Comparison of ENCODE assay signal across 12 cellular contexts in genomic region chr20:18465536-18466200, GRCh38. TPM values are rescaled to one million over a fixed set of nuclear protein-coding genes. Genes with fewer than 3 reads are reported as not detected.
A peak's percentile ranks its signal among the peaks of the same experiment; 100 is the strongest.
DNase-seq lines count a peak whose midpoint lies in the region; ATAC-seq and TF ChIP-seq lines count a peak whose summit lies in the region.
"Had no signal": no experiment of that assay in that cellular context is flagged by ENCODE, and none has a peak within 500 bp of the region (broad histone marks: within the 10 kb centered on the region; RNA-seq: fewer than 3 reads in every experiment).

No MANE protein-coding gene starts in this region.

- H3K9ac ChIP-seq in OCI-LY3 (ENCODE audit: low read length) (no peak overlapping the region), endocrine pancreas (ENCODE audit: control insufficient read depth, insufficient read depth, low read length) (no peak overlapping the region)

- TF ChIP-seq CTCF in OCI-LY3 (IDR thresholded peaks at IDR 0.05; ENCODE audit: low read depth, low read length), result no peak
- no peak for TF ChIP-seq CTCF in omental fat pad (IDR thresholded peaks at IDR 0.05)

- no peak for ATAC-seq in HG02678 (IDR thresholded peaks at IDR 0.05; ENCODE audit: unreplicated experiment)
- ATAC-seq in omental fat pad (ENCODE audit: low FRiP score), result no peak
- no peak for ATAC-seq in GM18873 (IDR thresholded peaks at IDR 0.05; ENCODE audit: low FRiP score, unreplicated experiment)

- H4K20me1 ChIP-seq in OCI-LY3 (ENCODE audit: insufficient read depth, low read length), result no peaks in the 10 kb centered on the region

- H3K36me3 ChIP-seq in OCI-LY3 (replicated peaks; ENCODE audit: low read depth, low read length) (no peaks in the 10 kb centered on the region), endocrine pancreas (ENCODE audit: control insufficient read depth, insufficient read depth, low read length) (no peaks in the 10 kb centered on the region)

- no peaks in the 10 kb centered on the region for H3K9me3 ChIP-seq in OCI-LY3 (ENCODE audit: insufficient read depth, low read length)
- no peaks in the 10 kb centered on the region for H3K9me3 ChIP-seq in endocrine pancreas (ENCODE audit: control insufficient read depth, low read length)
- H3K9me3 ChIP-seq: suprapubic skin had no signal

- peaks cover 33% of the 10 kb centered on the region for H3K79me2 ChIP-seq in OCI-LY3 (ENCODE audit: low read length)

- no peak overlapping the region for H2AFZ ChIP-seq in OCI-LY3 (ENCODE audit: low read depth, low read length)

- no peak for DNase-seq in activated T-cell treated with anti-CD3 and anti-CD28 coated beads, Interleukin-2, amount 50 U/mL, for 24 hours
- DNase-seq in activated T-cell treated with anti-CD3 and anti-CD28 coated beads, Interleukin-2, amount 50 U/mL, for 48 hours, result no peak
- peak; percentile 68 for DNase-seq in renal cortical epithelial cell (ENCODE audit: low read depth)
- no peak for DNase-seq in omental fat pad (ENCODE audit: low spot score)
- DNase-seq: AML-193; NCI-H1436 treated with DMSO at 0.1 percent for 48 hours; stimulated activated CD4-positive, alpha-beta T cell treated with anti-CD3 and anti-CD28 coated beads, Interleukin-12 subunit alpha, Interleukin-12 subunit beta, amount 100 ng/mL, for 4 hours had no signal

- H3K4me1 ChIP-seq in OCI-LY3 (ENCODE audit: low read length) (peaks cover 19% of the 10 kb centered on the region), endocrine pancreas (ENCODE audit: control insufficient read depth, insufficient read depth, low read length) (peaks cover 6% of the 10 kb centered on the region)

- peak overlapping the region; percentile 96 for H3K4me2 ChIP-seq in OCI-LY3 (ENCODE audit: low read length)

- H3K4me3 Mint-ChIP-seq in activated T-cell treated with anti-CD3 and anti-CD28 coated beads, Interleukin-2, amount 50 U/mL, for 24 hours, result peak overlapping the region; percentile 98

- H3K27me3 ChIP-seq in OCI-LY3 (ENCODE audit: low read depth, low read length) (no peaks in the 10 kb centered on the region), endocrine pancreas (ENCODE audit: control insufficient read depth, insufficient read depth, low read length) (no peaks in the 10 kb centered on the region)
- H3K27me3 ChIP-seq: suprapubic skin had no signal

- H3K4me3 ChIP-seq in OCI-LY3 (ENCODE audit: low read length) (peak overlapping the region; percentile 96), endocrine pancreas (ENCODE audit: control insufficient read depth, insufficient read depth, low read length) (peak overlapping the region; percentile 76)

- peaks cover 34% of the 10 kb centered on the region for H3K4me1 Mint-ChIP-seq in activated T-cell treated with anti-CD3 and anti-CD28 coated beads, Interleukin-2, amount 50 U/mL, for 24 hours (ENCODE audit: low read depth)

- H3K27ac ChIP-seq in OCI-LY3 (ENCODE audit: low read length), result no peak overlapping the region
- H3K27ac ChIP-seq: suprapubic skin had no signal

- H3K9me3 Mint-ChIP-seq in activated T-cell treated with anti-CD3 and anti-CD28 coated beads, Interleukin-2, amount 50 U/mL, for 24 hours, result no peaks in the 10 kb centered on the region

- peak overlapping the region; percentile 44 for H3K27ac Mint-ChIP-seq in activated T-cell treated with anti-CD3 and anti-CD28 coated beads, Interleukin-2, amount 50 U/mL, for 24 hours

- peaks cover 31% of the 10 kb centered on the region for H3K36me3 Mint-ChIP-seq in activated T-cell treated with anti-CD3 and anti-CD28 coated beads, Interleukin-2, amount 50 U/mL, for 24 hours (ENCODE audit: low read depth)

- H3K27me3 Mint-ChIP-seq in activated T-cell treated with anti-CD3 and anti-CD28 coated beads, Interleukin-2, amount 50 U/mL, for 24 hours, result no peaks in the 10 kb centered on the region

RNA-seq across cellular contexts. Expression of gene DZANK1, which starts 1.2 kb away (rescaled TPM):
- 1.2 and 3.3 TPM in 2 replicates for total RNA-seq in renal cortical epithelial cell
- total RNA-seq in omental fat pad, result 1 to 10 TPM; 1.4 to 2.5 (median 2.1) TPM

RNA-seq across cellular contexts. Expression of gene POLR3F, which starts 1.5 kb away (rescaled TPM):
- total RNA-seq in renal cortical epithelial cell, result 11.7 and 16.1 TPM in 2 replicates
- total RNA-seq in omental fat pad, result 10 to 100 TPM in 1 of 4 donors, 1 to 10 TPM in 3; 6.0 to 10.1 (median 7.7) TPM

RNA-seq across cellular contexts. Expression of gene RBBP9, which starts 31.4 kb away (rescaled TPM):
- total RNA-seq in renal cortical epithelial cell (18.8 and 46.2 TPM in 2 replicates), omental fat pad (10 to 100 TPM in 2 of 4 donors, 1 to 10 TPM in 2; 7.1 to 14.8 (median 11.8) TPM)

RNA-seq across cellular contexts. Expression of gene SEC23B, which starts 42.1 kb away (rescaled TPM):
- total RNA-seq in renal cortical epithelial cell (114 and 123 TPM in 2 replicates), omental fat pad (10 to 100 TPM; 35.5 to 44.6 (median 38.5) TPM)
